Comparison of ENCODE assay signal across 1 cellular context in the genomic region with DNA sequence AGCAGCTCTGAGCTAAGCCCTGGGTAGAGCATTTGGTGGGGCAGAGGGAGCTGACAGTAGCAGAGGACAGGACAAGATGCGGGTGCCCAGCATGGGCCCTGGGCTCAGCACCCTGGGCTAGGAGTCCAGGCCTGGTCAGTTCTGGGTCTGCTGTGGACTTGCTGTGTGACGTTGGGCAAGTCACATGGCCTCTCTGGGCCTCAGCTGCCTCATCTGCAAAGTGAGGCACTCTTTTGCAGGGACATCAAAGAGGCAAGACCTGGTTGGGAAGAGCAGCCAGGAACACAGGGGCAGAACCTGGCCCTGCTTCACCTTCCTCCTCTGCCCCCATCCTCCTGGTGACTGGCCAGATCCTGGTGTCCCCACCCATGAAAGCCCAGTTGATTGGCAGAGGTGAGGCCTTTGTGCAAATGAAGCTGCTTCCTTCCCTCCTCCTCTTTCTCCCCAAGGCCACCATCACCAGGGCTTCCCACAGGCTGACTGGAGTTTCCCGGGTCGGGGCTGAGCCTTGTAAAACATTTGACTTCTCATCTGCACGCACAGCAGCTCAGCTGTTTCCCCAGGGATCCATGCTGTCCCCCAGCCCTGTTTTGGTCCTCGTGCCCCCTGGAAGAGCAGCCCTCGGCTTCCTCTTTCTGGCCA.
TF ChIP-seq lines count a peak whose summit lies in the region.

No MANE protein-coding gene starts in this region.

TF ChIP-seq in GM23338, 12 proteins besides CTCF, POLR2A, EP300 and RAD21 (continued from another document):
- TF ChIP-seq, protein P1, sequence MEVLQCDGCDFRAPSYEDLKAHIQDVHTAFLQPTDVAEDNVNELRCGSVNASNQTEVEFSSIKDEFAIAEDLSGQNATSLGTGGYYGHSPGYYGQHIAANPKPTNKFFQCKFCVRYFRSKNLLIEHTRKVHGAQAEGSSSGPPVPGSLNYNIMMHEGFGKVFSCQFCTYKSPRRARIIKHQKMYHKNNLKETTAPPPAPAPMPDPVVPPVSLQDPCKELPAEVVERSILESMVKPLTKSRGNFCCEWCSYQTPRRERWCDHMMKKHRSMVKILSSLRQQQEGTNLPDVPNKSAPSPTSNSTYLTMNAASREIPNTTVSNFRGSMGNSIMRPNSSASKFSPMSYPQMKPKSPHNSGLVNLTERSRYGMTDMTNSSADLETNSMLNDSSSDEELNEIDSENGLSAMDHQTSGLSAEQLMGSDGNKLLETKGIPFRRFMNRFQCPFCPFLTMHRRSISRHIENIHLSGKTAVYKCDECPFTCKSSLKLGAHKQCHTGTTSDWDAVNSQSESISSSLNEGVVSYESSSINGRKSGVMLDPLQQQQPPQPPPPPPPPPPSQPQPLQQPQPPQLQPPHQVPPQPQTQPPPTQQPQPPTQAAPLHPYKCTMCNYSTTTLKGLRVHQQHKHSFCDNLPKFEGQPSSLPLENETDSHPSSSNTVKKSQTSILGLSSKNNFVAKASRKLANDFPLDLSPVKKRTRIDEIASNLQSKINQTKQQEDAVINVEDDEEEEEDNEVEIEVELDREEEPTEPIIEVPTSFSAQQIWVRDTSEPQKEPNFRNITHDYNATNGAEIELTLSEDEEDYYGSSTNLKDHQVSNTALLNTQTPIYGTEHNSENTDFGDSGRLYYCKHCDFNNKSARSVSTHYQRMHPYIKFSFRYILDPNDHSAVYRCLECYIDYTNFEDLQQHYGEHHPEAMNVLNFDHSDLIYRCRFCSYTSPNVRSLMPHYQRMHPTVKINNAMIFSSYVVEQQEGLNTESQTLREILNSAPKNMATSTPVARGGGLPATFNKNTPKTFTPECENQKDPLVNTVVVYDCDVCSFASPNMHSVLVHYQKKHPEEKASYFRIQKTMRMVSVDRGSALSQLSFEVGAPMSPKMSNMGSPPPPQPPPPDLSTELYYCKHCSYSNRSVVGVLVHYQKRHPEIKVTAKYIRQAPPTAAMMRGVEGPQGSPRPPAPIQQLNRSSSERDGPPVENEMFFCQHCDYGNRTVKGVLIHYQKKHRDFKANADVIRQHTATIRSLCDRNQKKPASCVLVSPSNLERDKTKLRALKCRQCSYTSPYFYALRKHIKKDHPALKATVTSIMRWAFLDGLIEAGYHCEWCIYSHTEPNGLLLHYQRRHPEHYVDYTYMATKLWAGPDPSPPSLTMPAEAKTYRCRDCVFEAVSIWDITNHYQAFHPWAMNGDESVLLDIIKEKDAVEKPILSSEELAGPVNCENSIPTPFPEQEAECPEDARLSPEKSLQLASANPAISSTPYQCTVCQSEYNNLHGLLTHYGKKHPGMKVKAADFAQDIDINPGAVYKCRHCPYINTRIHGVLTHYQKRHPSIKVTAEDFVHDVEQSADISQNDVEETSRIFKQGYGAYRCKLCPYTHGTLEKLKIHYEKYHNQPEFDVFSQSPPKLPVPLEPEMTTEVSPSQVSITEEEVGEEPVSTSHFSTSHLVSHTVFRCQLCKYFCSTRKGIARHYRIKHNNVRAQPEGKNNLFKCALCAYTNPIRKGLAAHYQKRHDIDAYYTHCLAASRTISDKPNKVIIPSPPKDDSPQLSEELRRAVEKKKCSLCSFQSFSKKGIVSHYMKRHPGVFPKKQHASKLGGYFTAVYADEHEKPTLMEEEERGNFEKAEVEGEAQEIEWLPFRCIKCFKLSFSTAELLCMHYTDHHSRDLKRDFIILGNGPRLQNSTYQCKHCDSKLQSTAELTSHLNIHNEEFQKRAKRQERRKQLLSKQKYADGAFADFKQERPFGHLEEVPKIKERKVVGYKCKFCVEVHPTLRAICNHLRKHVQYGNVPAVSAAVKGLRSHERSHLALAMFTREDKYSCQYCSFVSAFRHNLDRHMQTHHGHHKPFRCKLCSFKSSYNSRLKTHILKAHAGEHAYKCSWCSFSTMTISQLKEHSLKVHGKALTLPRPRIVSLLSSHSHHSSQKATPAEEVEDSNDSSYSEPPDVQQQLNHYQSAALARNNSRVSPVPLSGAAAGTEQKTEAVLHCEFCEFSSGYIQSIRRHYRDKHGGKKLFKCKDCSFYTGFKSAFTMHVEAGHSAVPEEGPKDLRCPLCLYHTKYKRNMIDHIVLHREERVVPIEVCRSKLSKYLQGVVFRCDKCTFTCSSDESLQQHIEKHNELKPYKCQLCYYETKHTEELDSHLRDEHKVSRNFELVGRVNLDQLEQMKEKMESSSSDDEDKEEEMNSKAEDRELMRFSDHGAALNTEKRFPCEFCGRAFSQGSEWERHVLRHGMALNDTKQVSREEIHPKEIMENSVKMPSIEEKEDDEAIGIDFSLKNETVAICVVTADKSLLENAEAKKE (CRISPR knock-in tag; IDR thresholded peaks at IDR 0.05): no peak
- TF ChIP-seq, protein P2, sequence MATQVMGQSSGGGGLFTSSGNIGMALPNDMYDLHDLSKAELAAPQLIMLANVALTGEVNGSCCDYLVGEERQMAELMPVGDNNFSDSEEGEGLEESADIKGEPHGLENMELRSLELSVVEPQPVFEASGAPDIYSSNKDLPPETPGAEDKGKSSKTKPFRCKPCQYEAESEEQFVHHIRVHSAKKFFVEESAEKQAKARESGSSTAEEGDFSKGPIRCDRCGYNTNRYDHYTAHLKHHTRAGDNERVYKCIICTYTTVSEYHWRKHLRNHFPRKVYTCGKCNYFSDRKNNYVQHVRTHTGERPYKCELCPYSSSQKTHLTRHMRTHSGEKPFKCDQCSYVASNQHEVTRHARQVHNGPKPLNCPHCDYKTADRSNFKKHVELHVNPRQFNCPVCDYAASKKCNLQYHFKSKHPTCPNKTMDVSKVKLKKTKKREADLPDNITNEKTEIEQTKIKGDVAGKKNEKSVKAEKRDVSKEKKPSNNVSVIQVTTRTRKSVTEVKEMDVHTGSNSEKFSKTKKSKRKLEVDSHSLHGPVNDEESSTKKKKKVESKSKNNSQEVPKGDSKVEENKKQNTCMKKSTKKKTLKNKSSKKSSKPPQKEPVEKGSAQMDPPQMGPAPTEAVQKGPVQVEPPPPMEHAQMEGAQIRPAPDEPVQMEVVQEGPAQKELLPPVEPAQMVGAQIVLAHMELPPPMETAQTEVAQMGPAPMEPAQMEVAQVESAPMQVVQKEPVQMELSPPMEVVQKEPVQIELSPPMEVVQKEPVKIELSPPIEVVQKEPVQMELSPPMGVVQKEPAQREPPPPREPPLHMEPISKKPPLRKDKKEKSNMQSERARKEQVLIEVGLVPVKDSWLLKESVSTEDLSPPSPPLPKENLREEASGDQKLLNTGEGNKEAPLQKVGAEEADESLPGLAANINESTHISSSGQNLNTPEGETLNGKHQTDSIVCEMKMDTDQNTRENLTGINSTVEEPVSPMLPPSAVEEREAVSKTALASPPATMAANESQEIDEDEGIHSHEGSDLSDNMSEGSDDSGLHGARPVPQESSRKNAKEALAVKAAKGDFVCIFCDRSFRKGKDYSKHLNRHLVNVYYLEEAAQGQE (IDR thresholded peaks at IDR 0.05; ENCODE audit: unreplicated experiment): no peak
- no peak for TF ChIP-seq CREB1 (CRISPR knock-in tag; IDR thresholded peaks at IDR 0.05; ENCODE audit: low read depth)
- no peak for TF ChIP-seq EZH2phosphoT487 (IDR thresholded peaks at IDR 0.05; ENCODE audit: unreplicated experiment)
- TF ChIP-seq JUNB (IDR thresholded peaks at IDR 0.05; ENCODE audit: unreplicated experiment): no peak
- no peak for TF ChIP-seq POLR2AphosphoS5 (IDR thresholded peaks at IDR 0.05; ENCODE audit: low read depth)
